Comparison of ENCODE assay signal across 1 cellular context in the genomic region with DNA sequence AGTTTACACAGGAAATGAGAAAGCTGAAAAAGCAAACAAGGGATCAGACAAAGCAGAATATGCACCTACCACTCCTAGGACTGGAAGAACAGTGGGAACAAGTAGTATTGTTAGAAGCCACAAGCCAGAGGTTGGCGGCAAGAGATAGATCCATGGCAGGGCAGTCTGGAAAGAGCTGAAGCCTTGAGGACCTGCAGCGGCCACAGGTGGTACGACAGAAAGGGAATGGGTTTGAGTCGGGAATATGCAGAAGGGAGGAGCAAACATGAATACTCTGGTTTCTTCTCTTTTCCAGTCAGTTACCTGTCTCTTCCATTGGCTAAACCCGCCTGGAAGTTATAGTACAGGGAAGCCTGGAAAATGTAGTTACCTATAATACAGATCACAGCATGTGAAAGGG.
TF ChIP-seq lines count a peak whose summit lies in the region.

No MANE protein-coding gene starts in this region.

TF ChIP-seq in HepG2, 621 proteins besides CTCF, POLR2A, EP300 and RAD21:
- TF ChIP-seq, protein P1, sequence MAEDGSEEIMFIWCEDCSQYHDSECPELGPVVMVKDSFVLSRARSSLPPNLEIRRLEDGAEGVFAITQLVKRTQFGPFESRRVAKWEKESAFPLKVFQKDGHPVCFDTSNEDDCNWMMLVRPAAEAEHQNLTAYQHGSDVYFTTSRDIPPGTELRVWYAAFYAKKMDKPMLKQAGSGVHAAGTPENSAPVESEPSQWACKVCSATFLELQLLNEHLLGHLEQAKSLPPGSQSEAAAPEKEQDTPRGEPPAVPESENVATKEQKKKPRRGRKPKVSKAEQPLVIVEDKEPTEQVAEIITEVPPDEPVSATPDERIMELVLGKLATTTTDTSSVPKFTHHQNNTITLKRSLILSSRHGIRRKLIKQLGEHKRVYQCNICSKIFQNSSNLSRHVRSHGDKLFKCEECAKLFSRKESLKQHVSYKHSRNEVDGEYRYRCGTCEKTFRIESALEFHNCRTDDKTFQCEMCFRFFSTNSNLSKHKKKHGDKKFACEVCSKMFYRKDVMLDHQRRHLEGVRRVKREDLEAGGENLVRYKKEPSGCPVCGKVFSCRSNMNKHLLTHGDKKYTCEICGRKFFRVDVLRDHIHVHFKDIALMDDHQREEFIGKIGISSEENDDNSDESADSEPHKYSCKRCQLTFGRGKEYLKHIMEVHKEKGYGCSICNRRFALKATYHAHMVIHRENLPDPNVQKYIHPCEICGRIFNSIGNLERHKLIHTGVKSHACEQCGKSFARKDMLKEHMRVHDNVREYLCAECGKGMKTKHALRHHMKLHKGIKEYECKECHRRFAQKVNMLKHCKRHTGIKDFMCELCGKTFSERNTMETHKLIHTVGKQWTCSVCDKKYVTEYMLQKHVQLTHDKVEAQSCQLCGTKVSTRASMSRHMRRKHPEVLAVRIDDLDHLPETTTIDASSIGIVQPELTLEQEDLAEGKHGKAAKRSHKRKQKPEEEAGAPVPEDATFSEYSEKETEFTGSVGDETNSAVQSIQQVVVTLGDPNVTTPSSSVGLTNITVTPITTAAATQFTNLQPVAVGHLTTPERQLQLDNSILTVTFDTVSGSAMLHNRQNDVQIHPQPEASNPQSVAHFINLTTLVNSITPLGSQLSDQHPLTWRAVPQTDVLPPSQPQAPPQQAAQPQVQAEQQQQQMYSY (CRISPR knock-in tag; IDR thresholded peaks at IDR 0.05), result no peak
TF ChIP-seq in HepG2: peak in this region for 0.
